Comparison of ENCODE assay signal across 1 cellular context in genomic region chr1:33257388-33257758, GRCh38.
TF ChIP-seq lines count a peak whose summit lies in the region.

No MANE protein-coding gene starts in this region.

TF ChIP-seq in HepG2, 621 proteins besides CTCF, POLR2A, EP300 and RAD21 (continued from another document):
- TF ChIP-seq REST (IDR thresholded peaks at IDR 0.05; ENCODE audit: borderline replicate concordance in 1 of 2, low read depth in 1 of 2, low read length in 2 of 2): no peak
- TF ChIP-seq ZNF414 (CRISPR knock-in tag; IDR thresholded peaks at IDR 0.05): 0 out of 2 replicates have a peak, but pooled peaks have one; percentile 22
- no peak for TF ChIP-seq REPIN1 (CRISPR knock-in tag; IDR thresholded peaks at IDR 0.05; ENCODE audit: borderline replicate concordance, low read depth)
- TF ChIP-seq GABPB1 (CRISPR knock-in tag; IDR thresholded peaks at IDR 0.05): no peak
- no peak for TF ChIP-seq HMGXB3 (CRISPR knock-in tag; IDR thresholded peaks at IDR 0.05; ENCODE audit: borderline replicate concordance)
